ENCODE assay signal across 9 cellular contexts in genomic region chr1:203321273-203322052, GRCh38. TPM values are rescaled to one million over a fixed set of nuclear protein-coding genes. Genes with fewer than 3 reads are reported as not detected.
A peak's percentile ranks its signal among the peaks of the same experiment; 100 is the strongest.
DNase-seq lines count a peak whose midpoint lies in the region; TF ChIP-seq lines count a peak whose summit lies in the region.
"Had no signal": no experiment of that assay in that cellular context is flagged by ENCODE, and none has a peak within 500 bp of the region (broad histone marks: within the 10 kb centered on the region; RNA-seq: fewer than 3 reads in every experiment).

No MANE protein-coding gene starts in this region.

- H4K91ac ChIP-seq in trophoblast cell (ENCODE audit: low read depth, low read length): no peak overlapping the region

- no CpG with 5 or more reads among the region's 6 CpGs for WGBS in trophoblast cell (ENCODE audit: extremely low coverage, insufficient coverage, insufficient read length)

- H3K4me3 Mint-ChIP-seq in activated CD4-positive, alpha-beta T cell treated with anti-CD3 and anti-CD28 coated beads, Interleukin-2, amount 10 ng/mL, durations not matched to agents 24 days and 14 days: peak overlapping the region; percentile 68
- no peak overlapping the region for H3K4me3 Mint-ChIP-seq in glutamatergic neuron (ENCODE audit: unreplicated experiment)

- DNase-seq in activated CD4-positive, alpha-beta T cell treated with anti-CD3 and anti-CD28 coated beads, Interleukin-2, amount 10 ng/mL, durations not matched to agents 24 days and 14 days: no peak
- DNase-seq in activated CD4-positive, alpha-beta T cell treated with anti-CD3 and anti-CD28 coated beads, Interleukin-2, amount 50 U/mL, for 48 hours: no peak
- DNase-seq in glutamatergic neuron: no peak
- DNase-seq in NCI-H82 (lab: John Stamatoyannopoulos, UW): no peak
- no peak for DNase-seq in trophoblast cell
- DNase-seq in stimulated activated naive CD4-positive, alpha-beta T cell treated with Interleukin-2 at 50 U/mL for 16 hours (lab: John Stamatoyannopoulos, UW): no peak
- DNase-seq: NCI-H446 had no signal

- no peaks in the 10 kb centered on the region for H3K27me3 Mint-ChIP-seq in activated CD4-positive, alpha-beta T cell treated with anti-CD3 and anti-CD28 coated beads, Interleukin-2, amount 10 ng/mL, durations not matched to agents 24 days and 14 days
- peaks cover 11% of the 10 kb centered on the region for H3K27me3 Mint-ChIP-seq in glutamatergic neuron (ENCODE audit: unreplicated experiment)

- H4K20me1 ChIP-seq in SU-DHL-6 (ENCODE audit: low read depth, low read length): no peaks in the 10 kb centered on the region

- H3K27ac ChIP-seq in SU-DHL-6 (ENCODE audit: low read depth, low read length) (peak overlapping the region; percentile 96), subcutaneous abdominal adipose tissue (ENCODE audit: low read depth, low read length) (peak overlapping the region; percentile 95), trophoblast cell (ENCODE audit: low read depth, low read length) (no peak overlapping the region)

- no peaks in the 10 kb centered on the region for H3K9me2 ChIP-seq in SU-DHL-6 (replicated peaks; ENCODE audit: insufficient read depth, low read length)

- H2BK12ac ChIP-seq in trophoblast cell (ENCODE audit: low read length): no peak overlapping the region

- no peak overlapping the region for H3K18ac ChIP-seq in trophoblast cell (ENCODE audit: low read length)

- H3K14ac ChIP-seq in trophoblast cell (ENCODE audit: low read length): no peak overlapping the region

- no peaks in the 10 kb centered on the region for H3K79me1 ChIP-seq in trophoblast cell (ENCODE audit: low read length)

- H2AFZ ChIP-seq in SU-DHL-6 (ENCODE audit: low read depth, low read length, severe bottlenecking): no peak overlapping the region
- H2AFZ ChIP-seq in trophoblast cell (ENCODE audit: insufficient read depth, low read length, poor library complexity): no peak overlapping the region

- no peaks in the 10 kb centered on the region for H3K9me3 ChIP-seq in SU-DHL-6 (ENCODE audit: insufficient read depth, low read length)
- no peaks in the 10 kb centered on the region for H3K9me3 ChIP-seq in subcutaneous abdominal adipose tissue (ENCODE audit: control insufficient read depth in 5 of 5, low read length in 5 of 5)
- no peaks in the 10 kb centered on the region for H3K9me3 ChIP-seq in trophoblast cell (ENCODE audit: insufficient read depth, low read depth, low read length)

- no peak overlapping the region for H4K12ac ChIP-seq in trophoblast cell (ENCODE audit: low read depth, low read length)

- intact Hi-C loops in activated CD4-positive, alpha-beta T cell treated with anti-CD3 and anti-CD28 coated beads, Interleukin-2, amount 10 ng/mL, durations not matched to agents 24 days and 14 days (cut with micrococcal nuclease): loop anchor here (10.0 kb wide), 2 partner anchors 303 to 977 kb away; partner anchors contain the start of genes ATP2B4, PPP1R12B and UBE2T

- no peaks in the 10 kb centered on the region for H3K79me2 ChIP-seq in SU-DHL-6 (ENCODE audit: insufficient read depth, low read length)
- H3K79me2 ChIP-seq in trophoblast cell (ENCODE audit: control insufficient read depth, insufficient read depth, low read length, poor library complexity): no peaks in the 10 kb centered on the region

- H3K4me1 ChIP-seq in subcutaneous abdominal adipose tissue (ENCODE audit: control insufficient read depth in 5 of 5, insufficient read depth in 5 of 5, low read length in 5 of 5): peaks cover 24 to 77% (median 68%) of the 10 kb centered on the region in 5 donors
- H3K4me1 ChIP-seq in trophoblast cell (ENCODE audit: control insufficient read depth in 1 of 2, insufficient read depth in 2 of 2, low read length in 2 of 2): no peaks in the 10 kb centered on the region

- no peak overlapping the region for H2BK120ac ChIP-seq in trophoblast cell (ENCODE audit: insufficient read depth, low read length, poor library complexity)

- peak overlapping the region; percentile 26; the same call in 1 of the 2 replicates for H3K9ac ChIP-seq in SU-DHL-6 (ENCODE audit: low read length)
- peak overlapping the region in 2 of 5 donors; percentile 3 to 34 for H3K9ac ChIP-seq in subcutaneous abdominal adipose tissue (ENCODE audit: low read length in 5 of 5)
- H3K9ac ChIP-seq in trophoblast cell (ENCODE audit: low read length): no peak overlapping the region

- peaks cover 77% of the 10 kb centered on the region for H3K4me1 Mint-ChIP-seq in activated CD4-positive, alpha-beta T cell treated with anti-CD3 and anti-CD28 coated beads, Interleukin-2, amount 10 ng/mL, durations not matched to agents 24 days and 14 days
- peaks cover 55% of the 10 kb centered on the region for H3K4me1 Mint-ChIP-seq in glutamatergic neuron (ENCODE audit: low read depth, unreplicated experiment)

- no peak overlapping the region for H3K4ac ChIP-seq in trophoblast cell (ENCODE audit: low read depth, low read length)

- peak overlapping the region; percentile 84 for H3K27ac Mint-ChIP-seq in activated CD4-positive, alpha-beta T cell treated with anti-CD3 and anti-CD28 coated beads, Interleukin-2, amount 10 ng/mL, durations not matched to agents 24 days and 14 days
- peak overlapping the region; percentile 62 for H3K27ac Mint-ChIP-seq in glutamatergic neuron (ENCODE audit: unreplicated experiment)

- H3K23ac ChIP-seq in trophoblast cell (ENCODE audit: low read length): no peak overlapping the region

- H3K36me3 ChIP-seq in SU-DHL-6 (ENCODE audit: low read length) (no peaks in the 10 kb centered on the region), subcutaneous abdominal adipose tissue (ENCODE audit: control insufficient read depth in 5 of 5, insufficient read depth in 5 of 5, low read length in 5 of 5) (no peaks in the 10 kb centered on the region), trophoblast cell (ENCODE audit: control insufficient read depth in 1 of 2, insufficient read depth in 2 of 2, low read length in 2 of 2) (no peaks in the 10 kb centered on the region)

- no peaks in the 10 kb centered on the region for H3K9me3 Mint-ChIP-seq in activated CD4-positive, alpha-beta T cell treated with anti-CD3 and anti-CD28 coated beads, Interleukin-2, amount 10 ng/mL, durations not matched to agents 24 days and 14 days
- peaks cover 11% of the 10 kb centered on the region for H3K9me3 Mint-ChIP-seq in glutamatergic neuron (ENCODE audit: unreplicated experiment)

- no peak overlapping the region for H2AK5ac ChIP-seq in trophoblast cell (ENCODE audit: low read length)

- H3K4me3 ChIP-seq in SU-DHL-6 (ENCODE audit: insufficient read depth, low read length, poor library complexity, severe bottlenecking) (no peak overlapping the region), subcutaneous abdominal adipose tissue (ENCODE audit: low read depth in 1 of 5, low read length in 5 of 5) (peak overlapping the region in 2 of 5 donors; percentile 16 to 19), trophoblast cell (ENCODE audit: low read depth, low read length) (no peak overlapping the region)

- TF ChIP-seq CTCF in SU-DHL-6 (IDR thresholded peaks at IDR 0.05; ENCODE audit: insufficient read depth, low read length, poor library complexity, severe bottlenecking) (no peak), glutamatergic neuron (IDR thresholded peaks at IDR 0.05; ENCODE audit: partially characterized antibody, unreplicated experiment) (no peak)

- H3K27me3 ChIP-seq in SU-DHL-6 (ENCODE audit: low read length) (no peaks in the 10 kb centered on the region), subcutaneous abdominal adipose tissue (ENCODE audit: control insufficient read depth in 5 of 5, insufficient read depth in 4 of 5, low read length in 5 of 5) (no peaks in the 10 kb centered on the region), trophoblast cell (ENCODE audit: insufficient read depth, low read length) (no peaks in the 10 kb centered on the region)

- H3F3A ChIP-seq in SU-DHL-6 (ENCODE audit: insufficient read depth): peaks cover 43% of the 10 kb centered on the region

- H4K8ac ChIP-seq in trophoblast cell (ENCODE audit: low read depth, low read length): no peak overlapping the region

- H3K4me2 ChIP-seq in SU-DHL-6 (ENCODE audit: low read depth, low read length, poor library complexity, severe bottlenecking) (peak overlapping the region; percentile 52), trophoblast cell (ENCODE audit: low read length) (no peak overlapping the region)

- no peak overlapping the region for H2BK5ac ChIP-seq in trophoblast cell (ENCODE audit: low read depth, low read length, poor library complexity)

- H3K36me3 Mint-ChIP-seq in activated CD4-positive, alpha-beta T cell treated with anti-CD3 and anti-CD28 coated beads, Interleukin-2, amount 10 ng/mL, durations not matched to agents 24 days and 14 days (ENCODE audit: low read depth): peaks cover 5% of the 10 kb centered on the region
- no peaks in the 10 kb centered on the region for H3K36me3 Mint-ChIP-seq in glutamatergic neuron (ENCODE audit: unreplicated experiment)

RNA-seq across cellular contexts. Expression of gene BTG2, which starts 16.1 kb away (rescaled TPM):
- total RNA-seq in activated CD4-positive, alpha-beta T cell treated with anti-CD3 and anti-CD28 coated beads, Interleukin-2, amount 10 ng/mL, durations not matched to agents 24 days and 14 days: 106 and 108 TPM in 2 replicates
- total RNA-seq in glutamatergic neuron (ENCODE audit: unreplicated experiment): 88.6 TPM
- 28.9 and 30.4 TPM in 2 replicates for polyA plus RNA-seq in trophoblast cell (2013)

RNA-seq across cellular contexts. Expression of gene FMOD, which starts 29.5 kb away (rescaled TPM):
- 1.4 and 1.9 TPM in 2 replicates for total RNA-seq in activated CD4-positive, alpha-beta T cell treated with anti-CD3 and anti-CD28 coated beads, Interleukin-2, amount 10 ng/mL, durations not matched to agents 24 days and 14 days
- total RNA-seq in glutamatergic neuron (ENCODE audit: unreplicated experiment): not detected
- polyA plus RNA-seq in trophoblast cell (2013): 0.32 and 0.34 TPM in 2 replicates
